Comparison of ENCODE assay signal across 16 cellular contexts in genomic region chr4:88240297-88240714, GRCh38. TPM values are rescaled to one million over a fixed set of nuclear protein-coding genes. Genes with fewer than 3 reads are reported as not detected.
DNase-seq lines count a peak whose midpoint lies in the region; ATAC-seq and TF ChIP-seq lines count a peak whose summit lies in the region.
"Had no signal": no experiment of that assay in that cellular context is flagged by ENCODE, and none has a peak within 500 bp of the region (broad histone marks: within the 10 kb centered on the region; RNA-seq: fewer than 3 reads in every experiment).

No MANE protein-coding gene starts in this region.

- WGBS in gastroesophageal sphincter (ENCODE audit: low coverage in 1 of 2), 2 donors: no CpG with 5 or more reads among the region's 1 CpG
- WGBS in aorta, 2 donors: 71% methylated on average over 1 of the region's 1 CpG

- no peaks in the 10 kb centered on the region for H3K4me1 ChIP-seq in gastroesophageal sphincter
- peaks cover 0 to 4% of the 10 kb centered on the region in 2 donors for H3K4me1 ChIP-seq in naive thymus-derived CD4-positive, alpha-beta T cell (ENCODE audit: control insufficient read depth in 2 of 2, insufficient read depth in 2 of 2, low read length in 2 of 2)
- H3K4me1 ChIP-seq in aorta (ENCODE audit: control insufficient read depth in 1 of 2, insufficient read depth in 2 of 2, low read length in 2 of 2): no peaks in the 10 kb centered on the region

- H3K27me3 ChIP-seq in gastroesophageal sphincter: peaks cover 14% of the 10 kb centered on the region
- no peaks in the 10 kb centered on the region for H3K27me3 ChIP-seq in naive thymus-derived CD4-positive, alpha-beta T cell (ENCODE audit: control insufficient read depth in 2 of 2, insufficient read depth in 2 of 2, low read length in 2 of 2)
- H3K27me3 ChIP-seq in aorta (ENCODE audit: control insufficient read depth in 1 of 2, insufficient read depth in 2 of 2, low read length in 1 of 2): no peaks in the 10 kb centered on the region

- H3K27ac Mint-ChIP-seq in naive thymus-derived CD4-positive, alpha-beta T cell: no peak overlapping the region
- H3K27ac Mint-ChIP-seq: activated naive CD8-positive, alpha-beta T cell treated with anti-CD3 and anti-CD28 coated beads, Interleukin-2, amount 10 ng/mL, durations not matched to agents 7 days and 5 days; brain had no signal

- no peak overlapping the region for H3K4me3 ChIP-seq in gastroesophageal sphincter
- H3K4me3 ChIP-seq in naive thymus-derived CD4-positive, alpha-beta T cell (ENCODE audit: low read length): no peak overlapping the region
- H3K4me3 ChIP-seq in aorta (ENCODE audit: low read length in 2 of 2): no peak overlapping the region

- no peak overlapping the region for H3K4me3 Mint-ChIP-seq in naive thymus-derived CD4-positive, alpha-beta T cell
- H3K4me3 Mint-ChIP-seq: activated naive CD8-positive, alpha-beta T cell treated with anti-CD3 and anti-CD28 coated beads, Interleukin-2, amount 10 ng/mL, durations not matched to agents 7 days and 5 days; brain had no signal

- peaks cover 0 to 3% (median 0%) of the 10 kb centered on the region in 5 donors for H3K36me3 Mint-ChIP-seq in naive thymus-derived CD4-positive, alpha-beta T cell
- H3K36me3 Mint-ChIP-seq: brain had no signal

- TF ChIP-seq EP300 in gastroesophageal sphincter (IDR thresholded peaks at IDR 0.05): no peak

- peak; percentile 94 for ATAC-seq in Right ventricle myocardium inferior
- ATAC-seq in gastroesophageal sphincter: peak; percentile 62
- peak; percentile 52 for ATAC-seq in naive thymus-derived CD4-positive, alpha-beta T cell
- ATAC-seq in aorta (ENCODE audit: low FRiP score): peak; percentile 38
- ATAC-seq in GM21447 (IDR thresholded peaks at IDR 0.05; ENCODE audit: unreplicated experiment): no peak
- ATAC-seq: SK-N-SH treated with all-trans-retinoic acid at 6 μM for 48 hours had no signal

- H3K27me3 Mint-ChIP-seq in naive thymus-derived CD4-positive, alpha-beta T cell: peaks cover 0 to 26% (median 0%) of the 10 kb centered on the region in 5 donors

- peaks cover 3 to 11% (median 7%) of the 10 kb centered on the region in 7 donors for H3K4me1 Mint-ChIP-seq in naive thymus-derived CD4-positive, alpha-beta T cell
- H3K4me1 Mint-ChIP-seq: brain had no signal

- H3K9me3 ChIP-seq in gastroesophageal sphincter (no peaks in the 10 kb centered on the region), aorta (ENCODE audit: control insufficient read depth, low read length) (no peaks in the 10 kb centered on the region)
- no peaks in the 10 kb centered on the region for H3K9me3 ChIP-seq in naive thymus-derived CD4-positive, alpha-beta T cell (ENCODE audit: control insufficient read depth in 2 of 3, low read length in 3 of 3)

- no peak for TF ChIP-seq POLR2A in gastroesophageal sphincter (IDR thresholded peaks at IDR 0.05)

- intact Hi-C loops in Right ventricle myocardium inferior (cut with DNase I) (no loop called here), cardiac septum (cut with DNase I) (no loop called here), aorta (cut with DNase I) (no loop called here)
- intact Hi-C loops in naive thymus-derived CD4-positive, alpha-beta T cell (cut with micrococcal nuclease): no loop called here

- POLR2A ChIA-PET in naive thymus-derived CD4-positive, alpha-beta T cell (lab: Charles Lee): interaction anchor here (0.6 to 1.1 kb wide), 2 partner anchors 15 to 44 kb away, joined by 3 to 4 read pairs; partner anchors contain the start of gene PPM1K

- CTCF ChIA-PET in naive thymus-derived CD4-positive, alpha-beta T cell (lab: Charles Lee): interaction anchor here (0.7 kb wide), 1 partner anchor 286 kb away, joined by 3 read pairs; no protein-coding TSS in a partner anchor

- H3K27ac ChIP-seq in gastroesophageal sphincter: no peak overlapping the region
- no peak overlapping the region for H3K27ac ChIP-seq in naive thymus-derived CD4-positive, alpha-beta T cell (ENCODE audit: low read depth, low read length)
- no peak overlapping the region for H3K27ac ChIP-seq in aorta (ENCODE audit: low read depth in 1 of 2, low read length in 2 of 2)

- peak; percentile 84 for DNase-seq in Right ventricle myocardium inferior (ENCODE audit: missing footprints)
- no peak for DNase-seq in cardiac septum (ENCODE audit: low spot score)
- DNase-seq in naive thymus-derived CD4-positive, alpha-beta T cell: no peak
- DNase-seq in aorta: peak in 1 of 2 donors; percentile 72
- no peak for DNase-seq in NCI-H146 (lab: John Stamatoyannopoulos, UW)
- DNase-seq in activated effector memory CD4-positive, alpha-beta T cell treated with anti-CD3 and anti-CD28 coated beads, Interleukin-2, amount 50 U/mL, for 16 hours: no peak
- DNase-seq: activated naive CD8-positive, alpha-beta T cell treated with anti-CD3 and anti-CD28 coated beads, Interleukin-2, amount 10 ng/mL, durations not matched to agents 7 days and 5 days; NCI-H1436; NCI-H2227 treated with DMSO at 0.1 percent for 48 hours; NCI-H774; stimulated activated naive CD4-positive, alpha-beta T cell treated with Interleukin-2 at 50 U/mL for 16 hours; T1000 had no signal

- H3K9me3 Mint-ChIP-seq in naive thymus-derived CD4-positive, alpha-beta T cell: peaks cover 0 to 14% (median 5%) of the 10 kb centered on the region in 11 donors

- no peak for TF ChIP-seq CTCF in gastroesophageal sphincter (IDR thresholded peaks at IDR 0.05)

- no peaks in the 10 kb centered on the region for H3K36me3 ChIP-seq in gastroesophageal sphincter
- no peaks in the 10 kb centered on the region for H3K36me3 ChIP-seq in naive thymus-derived CD4-positive, alpha-beta T cell (ENCODE audit: control insufficient read depth in 2 of 3, insufficient read depth in 3 of 3, low read length in 3 of 3)
- no peaks in the 10 kb centered on the region for H3K36me3 ChIP-seq in aorta (ENCODE audit: control insufficient read depth in 1 of 2, insufficient read depth in 2 of 2, low read length in 1 of 2)

RNA-seq across cellular contexts. Expression of gene PPM1K, which starts 44.1 kb away (rescaled TPM):
- total RNA-seq in Right ventricle myocardium inferior (125 TPM), cardiac septum (210 TPM), gastroesophageal sphincter (10 to 100 TPM; 18.9 to 59.3 (median 38.2) TPM), aorta (10 to 100 TPM; 39.2 to 51.4 TPM)
- total RNA-seq in naive thymus-derived CD4-positive, alpha-beta T cell: 10 to 100 TPM; 72.1 to 92.7 (median 91.9) TPM
- polyA plus RNA-seq in naive thymus-derived CD4-positive, alpha-beta T cell: 10 to 100 TPM; 64.3 to 91.0 TPM
- polyA plus RNA-seq in aorta: 10 to 100 TPM; 14.9 to 25.8 TPM
